8 cellular contexts compared by ENCODE assay signal in genomic region chr16:10773-11172, GRCh38. TPM values are rescaled to one million over a fixed set of nuclear protein-coding genes. Genes with fewer than 3 reads are reported as not detected.
DNase-seq lines count a peak whose midpoint lies in the region; ATAC-seq, FAIRE-seq and TF ChIP-seq lines count a peak whose summit lies in the region.
"Not testable (repeated sequence)": the region's sequence is repeated elsewhere in the genome, so short reads cannot be mapped to it uniquely, and the experiment has no call there.

No MANE protein-coding gene starts in this region.

- not testable (repeated sequence) for H3K4me1 Mint-ChIP-seq in astrocyte (ENCODE audit: low read depth, unreplicated experiment); progenitor cell of endocrine pancreas (ENCODE audit: low read depth); stimulated activated naive B cell treated with anti-CD40 and anti-IgM and Interleukin-4, amounts not matched to agents 10 μg/mL and 1 μg/mL and 100 μg/mL, for 72 hours

- not testable (repeated sequence) for H3K36me3 Mint-ChIP-seq in astrocyte (ENCODE audit: low read depth, unreplicated experiment); progenitor cell of endocrine pancreas (ENCODE audit: insufficient read depth); stimulated activated naive B cell treated with anti-CD40 and anti-IgM and Interleukin-4, amounts not matched to agents 10 μg/mL and 1 μg/mL and 100 μg/mL, for 72 hours

- H3K36me3 ChIP-seq in astrocyte (ENCODE audit: insufficient read depth, low read length); heart right ventricle: not testable (repeated sequence)

- not testable (repeated sequence) for FAIRE-seq in D721Med (lab: Jason Lieb, UNC); astrocyte (lab: Jason Lieb, UNC)

- H3K27me3 ChIP-seq in astrocyte (ENCODE audit: insufficient read depth, low read length); heart right ventricle: not testable (repeated sequence)

- not testable (repeated sequence) for H3K27ac Mint-ChIP-seq in astrocyte (ENCODE audit: unreplicated experiment); progenitor cell of endocrine pancreas
- H3K27ac Mint-ChIP-seq in stimulated activated naive B cell treated with anti-CD40 and anti-IgM and Interleukin-4, amounts not matched to agents 10 μg/mL and 1 μg/mL and 100 μg/mL, for 72 hours, result peak overlapping the region; percentile 56

- TF ChIP-seq CTCF in D721Med (IDR thresholded peaks at IDR 0.05; ENCODE audit: insufficient read depth, missing control alignments) (peak; percentile 41), astrocyte (IDR thresholded peaks at IDR 0.05; ENCODE audit: insufficient read depth, low read depth, low read length) (peak; percentile 35), heart right ventricle (IDR thresholded peaks at IDR 0.05) (peak in 8 of 9 donors; percentile 32 to 51 (median 37)), progenitor cell of endocrine pancreas (IDR thresholded peaks at IDR 0.05; ENCODE audit: unreplicated experiment) (peak; percentile 28)

- not testable (repeated sequence) for H4K20me1 ChIP-seq in astrocyte (ENCODE audit: insufficient read depth, low read length)

- not testable (repeated sequence) for H3K4me3 Mint-ChIP-seq in astrocyte (ENCODE audit: unreplicated experiment); progenitor cell of endocrine pancreas (ENCODE audit: low read depth)
- peak overlapping the region; percentile 39 to 55 for H3K4me3 Mint-ChIP-seq in stimulated activated naive B cell treated with anti-CD40 and anti-IgM and Interleukin-4, amounts not matched to agents 10 μg/mL and 1 μg/mL and 100 μg/mL, for 72 hours

- not testable (repeated sequence) for H3K4me3 ChIP-seq in astrocyte (ENCODE audit: insufficient read depth, low read depth, low read length); heart right ventricle

- not testable (repeated sequence) for H3K4me2 ChIP-seq in astrocyte (ENCODE audit: low read length)

- WGBS in heart right ventricle, 2 donors, result 48 to 54% methylated on average over 8 to 13 of the region's 26 CpGs

- H2AFZ ChIP-seq in astrocyte (ENCODE audit: low read depth, low read length), result not testable (repeated sequence)

- intact Hi-C loops in heart right ventricle (cut with DNase I), result not testable (repeated sequence)

- DNase-seq in D721Med (ENCODE audit: insufficient read length, low spot score); astrocyte (ENCODE audit: low read depth): not testable (repeated sequence)
- DNase-seq in NCI-H1092 treated with DMSO at 0.1 percent for 48 hours (lab: John Stamatoyannopoulos, UW) (peak; percentile 69), OCI-M1 (lab: John Stamatoyannopoulos, UW) (peak; percentile 97), heart right ventricle (peak; percentile 96 to 97), progenitor cell of endocrine pancreas (ENCODE audit: low spot score, unreplicated experiment) (peak; percentile 54)
- peak; percentile 82 to 85 for DNase-seq in activated CD4-positive, alpha-beta T cell treated with anti-CD3 and anti-CD28 coated beads, Interleukin-2, amount 50 U/mL, for 4 hours
- DNase-seq in stimulated activated naive B cell treated with anti-CD40 and anti-IgM and Interleukin-4, amounts not matched to agents 10 μg/mL and 1 μg/mL and 100 μg/mL, for 72 hours, result peak; percentile 86

- not testable (repeated sequence) for H3K9me3 Mint-ChIP-seq in astrocyte (ENCODE audit: unreplicated experiment); progenitor cell of endocrine pancreas (ENCODE audit: low read depth); stimulated activated naive B cell treated with anti-CD40 and anti-IgM and Interleukin-4, amounts not matched to agents 10 μg/mL and 1 μg/mL and 100 μg/mL, for 72 hours

- not testable (repeated sequence) for H3K27me3 Mint-ChIP-seq in astrocyte (ENCODE audit: low read depth, unreplicated experiment); progenitor cell of endocrine pancreas; stimulated activated naive B cell treated with anti-CD40 and anti-IgM and Interleukin-4, amounts not matched to agents 10 μg/mL and 1 μg/mL and 100 μg/mL, for 72 hours

- not testable (repeated sequence) for H3K4me1 ChIP-seq in astrocyte (ENCODE audit: insufficient read depth, low read length); heart right ventricle

- not testable (repeated sequence) for H3K9ac ChIP-seq in astrocyte (ENCODE audit: low read length)

- ATAC-seq in heart right ventricle, result peak in 2 of 8 donors; percentile 8 to 46
- peak; percentile 41 to 75 for ATAC-seq in stimulated activated naive B cell treated with anti-CD40 and anti-IgM and Interleukin-4, amounts not matched to agents 10 μg/mL and 1 μg/mL and 100 μg/mL, for 72 hours (replicated peaks)

- not testable (repeated sequence) for H3K27ac ChIP-seq in astrocyte (ENCODE audit: low read depth, low read length); heart right ventricle

- H3K79me2 ChIP-seq in astrocyte (ENCODE audit: insufficient read depth, low read length), result not testable (repeated sequence)

- H3K9me3 ChIP-seq in astrocyte (ENCODE audit: insufficient read depth, low read depth, low read length); heart right ventricle: not testable (repeated sequence)

RNA-seq across cellular contexts. Expression of gene POLR3K, which starts 42.6 kb away (rescaled TPM):
- 9.6 and 12.2 TPM in 2 replicates for total RNA-seq in astrocyte
- total RNA-seq in heart right ventricle, result 10 to 100 TPM in 7 of 10 donors, 1 to 10 TPM in 3; 9.1 to 11.8 (median 10.5) TPM
- polyA plus RNA-seq in heart right ventricle, result 10 to 100 TPM in 1 of 2 donors, 1 to 10 TPM in 1; 6.7 to 19.2 TPM
- total RNA-seq in progenitor cell of endocrine pancreas, result 11.1 and 13.9 TPM in 2 replicates

RNA-seq across cellular contexts. Expression of gene SNRNP25, which starts 42.9 kb away (rescaled TPM):
- total RNA-seq in astrocyte (34.1 and 35.9 TPM in 2 replicates), heart right ventricle (10 to 100 TPM; 45.6 to 86.6 (median 56.6) TPM), progenitor cell of endocrine pancreas (52.0 and 53.9 TPM in 2 replicates)
- 100 to 1,000 TPM in 1 of 2 donors, 10 to 100 TPM in 1; 80.4 to 109 TPM for polyA plus RNA-seq in heart right ventricle
